Comparison of ENCODE assay signal across 22 cellular contexts in genomic region chr5:136754216-136754615, GRCh38.
"Had no signal": no experiment of that assay in that cellular context is flagged by ENCODE, and none has a peak within 500 bp of the region (broad histone marks: within the 10 kb centered on the region; RNA-seq: fewer than 3 reads in every experiment).

No MANE protein-coding gene starts in this region.

- DNase-seq: immature natural killer cell; kidney; left colon; left lung; lower lobe of right lung; mammary epithelial cell; mesendoderm; mucosa of descending colon; naive thymus-derived CD4-positive, alpha-beta T cell; pancreas; psoas muscle; right lobe of liver; stimulated activated CD4-positive, alpha-beta T cell treated with anti-CD3 and anti-CD28 coated beads, Interleukin-1b, Interleukin-23, amount 100 ng/mL, for 48 hours; stimulated activated CD4-positive, alpha-beta T cell treated with anti-CD3 and anti-CD28 coated beads, Interleukin-2, amount 100 ng/mL, for 48 hours; stimulated activated CD4-positive, alpha-beta T cell treated with anti-CD3 and anti-CD28 coated beads, Interleukin-4, amount 100 ng/mL, for 4 hours; stimulated activated CD8-positive, alpha-beta memory T cell treated with anti-CD3 and anti-CD28 coated beads, Interleukin-4, amount 100 ng/mL, for 48 hours; stimulated activated naive CD4-positive, alpha-beta T cell treated with Interleukin-2 at 50 U/mL for 16 hours; stimulated activated naive CD8-positive, alpha-beta T cell treated with anti-CD3 and anti-CD28 coated beads, Interleukin-15, amount 100 ng/mL, for 72 hours; testis; thyroid gland; transverse colon; upper lobe of left lung had no signal
